Comparison of ENCODE assay signal across 12 cellular contexts in genomic region chr22:39662677-39663034, GRCh38.
DNase-seq lines count a peak whose midpoint lies in the region; FAIRE-seq and TF ChIP-seq lines count a peak whose summit lies in the region.
"Had no signal": no experiment of that assay in that cellular context is flagged by ENCODE, and none has a peak within 500 bp of the region (broad histone marks: within the 10 kb centered on the region; RNA-seq: fewer than 3 reads in every experiment).

No MANE protein-coding gene starts in this region.

- H3K27me3 Mint-ChIP-seq in activated CD4-positive, alpha-beta T cell treated with anti-CD3 and anti-CD28 coated beads, Interleukin-2, amount 10 ng/mL, durations not matched to agents 24 days and 14 days = peaks cover 15% of the 10 kb centered on the region

- peak overlapping the region; percentile 24; the same call in 1 of the 2 replicates for H3K18ac ChIP-seq in H1 (ENCODE audit: extremely low read depth, low read length)
- peak overlapping the region; percentile 58 for H3K18ac ChIP-seq in neuronal stem cell (ENCODE audit: low read length)

- H2AK5ac ChIP-seq in H1 (ENCODE audit: low read depth, low read length) = no peak overlapping the region
- H2AK5ac ChIP-seq in neuronal stem cell (ENCODE audit: low read depth, low read length) = peak overlapping the region; percentile 77

- H4K20me1 ChIP-seq in PC-9 (ENCODE audit: insufficient read depth) (no peaks in the 10 kb centered on the region), H1 (replicated peaks in 1 of 2; ENCODE audit: control insufficient read depth in 1 of 2, insufficient read depth in 2 of 2, low read length in 2 of 2) (peaks cover 0 to 4% of the 10 kb centered on the region in 2 experiments)

- H3K4me3 Mint-ChIP-seq in activated CD4-positive, alpha-beta T cell treated with anti-CD3 and anti-CD28 coated beads, Interleukin-2, amount 10 ng/mL, durations not matched to agents 24 days and 14 days = peak overlapping the region; percentile 59

- H3K4me3 ChIP-seq in PC-9 = no peak overlapping the region
- H3K4me3 ChIP-seq in H1 (ENCODE audit: extremely low read depth in 1 of 4, insufficient read depth in 2 of 4, low read depth in 3 of 4, low read length in 4 of 4) = peak overlapping the region; percentile 56 to 69 (median 59)
- H3K4me3 ChIP-seq in neuronal stem cell (ENCODE audit: low read length in 2 of 2) = peak overlapping the region in 1 of 2 donors; percentile 4
- H3K4me3 ChIP-seq: right lobe of liver had no signal

- H3K27me3 ChIP-seq in PC-9 (ENCODE audit: insufficient read depth, low read depth) (no peaks in the 10 kb centered on the region), H1 (replicated peaks in 1 of 4; ENCODE audit: control insufficient read depth in 3 of 4, extremely low read depth in 1 of 4, insufficient read depth in 3 of 4, low read length in 3 of 4) (peaks cover 8 to 29% (median 23%) of the 10 kb centered on the region in 4 experiments), neuronal stem cell (ENCODE audit: control insufficient read depth in 3 of 3, insufficient read depth in 3 of 3, low read depth in 1 of 3, low read length in 3 of 3) (peaks cover 19 to 70% (median 51%) of the 10 kb centered on the region in 3 experiments)

- CTCF ChIA-PET in PC-9 (lab: Charles Lee) (no interaction called here), H1 (lab: Charles Lee; ENCODE audit: partially characterized antibody) (interaction anchor here (1.6 to 3.0 kb wide), 2 partner anchors 11 to 129 kb away, joined by 8 to 9 read pairs; partner anchors contain the start of gene RPS19BP1)

- H3K9me2 ChIP-seq in PC-9 (ENCODE audit: insufficient read depth) = no peaks in the 10 kb centered on the region

- POLR2A ChIA-PET in PC-9 (lab: Charles Lee; ENCODE audit: unreplicated experiment) = no interaction called here
- POLR2A ChIA-PET in H1 (lab: Charles Lee; ENCODE audit: partially characterized antibody) = no interaction called here

- DNase-seq in activated CD4-positive, alpha-beta T cell treated with anti-CD3 and anti-CD28 coated beads, Interleukin-2, amount 10 ng/mL, durations not matched to agents 24 days and 14 days = no peak
- DNase-seq in activated CD4-positive, alpha-beta T cell treated with anti-CD3 and anti-CD28 coated beads, Interleukin-2, amount 50 U/mL, for 48 hours = no peak
- DNase-seq in PC-9 (no peak), H1 (ENCODE audit: low read depth in 1 of 2, low spot score in 2 of 2) (peak; percentile 21 to 84), neuronal stem cell (ENCODE audit: low spot score) (no peak), head of caudate nucleus (no peak), HPDE6-E6E7 (ENCODE audit: extremely low spot score) (no peak), SHP77 treated with DMSO at 0.1 percent for 48 hours (lab: John Stamatoyannopoulos, UW) (no peak)
- DNase-seq: ACHN, heart left ventricle, right lobe of liver had no signal

- H3K36me3 ChIP-seq in PC-9 (ENCODE audit: low read depth) (no peaks in the 10 kb centered on the region), H1 (ENCODE audit: control insufficient read depth in 2 of 4, insufficient read depth in 4 of 4, low read length in 3 of 4) (no peaks in the 10 kb centered on the region), neuronal stem cell (replicated peaks in 1 of 2; ENCODE audit: control insufficient read depth in 2 of 2, insufficient read depth in 2 of 2, low read length in 2 of 2) (no peaks in the 10 kb centered on the region)
- H3K36me3 ChIP-seq: heart left ventricle, right lobe of liver, transverse colon had no signal

- no peak overlapping the region for H3K27ac Mint-ChIP-seq in activated CD4-positive, alpha-beta T cell treated with anti-CD3 and anti-CD28 coated beads, Interleukin-2, amount 10 ng/mL, durations not matched to agents 24 days and 14 days

- 6% methylated on average over 21 of the region's 26 CpGs; no CpG with 5 or more reads in 1 of the 2 experiments for WGBS in H1 (ENCODE audit: extremely low coverage in 1 of 2, insufficient coverage in 1 of 2, insufficient read length in 1 of 2, insufficient replicate concordance in 2 of 2, low coverage in 1 of 2, low lambda C conversion rate in 2 of 2, missing lambda C conversion rate in 1 of 2), 2 experiments
- WGBS in neuronal stem cell (ENCODE audit: extremely low coverage in 2 of 2, insufficient read length in 2 of 2, insufficient replicate concordance in 1 of 2), 2 donors = no CpG with 5 or more reads among the region's 26 CpGs

- H3F3A ChIP-seq in PC-9 (ENCODE audit: insufficient read depth, low read depth) = peaks cover 23% of the 10 kb centered on the region; the same call in 1 of the 2 replicates

- no peaks in the 10 kb centered on the region for H3K9me3 Mint-ChIP-seq in activated CD4-positive, alpha-beta T cell treated with anti-CD3 and anti-CD28 coated beads, Interleukin-2, amount 10 ng/mL, durations not matched to agents 24 days and 14 days

- peak overlapping the region; percentile 18 for H3K56ac ChIP-seq in H1 (replicated peaks; ENCODE audit: insufficient read length, low read depth, low read length)

- TF ChIP-seq CTCF in PC-9 (conservative IDR thresholded peaks at IDR 0.05) (no peak), H1 (IDR thresholded peaks at IDR 0.05; ENCODE audit: control extremely low read depth in 1 of 3, insufficient read depth in 1 of 3, low read depth in 1 of 3, low read length in 3 of 3) (peak in 2 of 3 experiments; percentile 20 to 43; a peak in 2 of 4 replicates)

- peaks cover 33% of the 10 kb centered on the region for H3K4me1 Mint-ChIP-seq in activated CD4-positive, alpha-beta T cell treated with anti-CD3 and anti-CD28 coated beads, Interleukin-2, amount 10 ng/mL, durations not matched to agents 24 days and 14 days

- peak overlapping the region; percentile 44 for H4K5ac ChIP-seq in H1 (ENCODE audit: insufficient read length, low read depth, low read length)

- TF ChIP-seq POLR2A in H1 (IDR thresholded peaks at IDR 0.05; ENCODE audit: control extremely low read depth in 1 of 2, low read depth in 2 of 2, low read length in 2 of 2) = no peak; a peak in 1 of 3 replicates

- no peaks in the 10 kb centered on the region for H3K79me2 ChIP-seq in PC-9 (ENCODE audit: low read depth)
- no peaks in the 10 kb centered on the region for H3K79me2 ChIP-seq in H1 (ENCODE audit: control insufficient read depth in 1 of 2, insufficient read depth in 2 of 2, low read length in 2 of 2)

- H2AFZ ChIP-seq in PC-9 = no peak overlapping the region
- H2AFZ ChIP-seq in H1 (ENCODE audit: low read length) = peak overlapping the region; percentile 25; the same call in 1 of the 2 replicates
- H2AFZ ChIP-seq in neuronal stem cell (ENCODE audit: low read length) = no peak overlapping the region

- H3K4me1 ChIP-seq in PC-9 (replicated peaks; ENCODE audit: insufficient read depth) (peaks cover 35% of the 10 kb centered on the region), H1 (replicated peaks in 1 of 4; ENCODE audit: control insufficient read depth in 3 of 4, insufficient read depth in 4 of 4, low read length in 3 of 4) (peaks cover 0 to 34% (median 25%) of the 10 kb centered on the region in 4 experiments; a peak in 6 of 7 replicates), neuronal stem cell (ENCODE audit: control insufficient read depth in 2 of 2, insufficient read depth in 1 of 2, low read depth in 1 of 2, low read length in 2 of 2) (peaks cover 0 to 21% of the 10 kb centered on the region in 2 donors)
- H3K4me1 ChIP-seq: right lobe of liver had no signal

- peak in 1 of 2 experiments; percentile 13; a peak in 1 of 4 replicates for TF ChIP-seq RAD21 in H1 (IDR thresholded peaks at IDR 0.05 in 1 of 2, conservative IDR thresholded peaks at IDR 0.05 in 1 of 2; ENCODE audit: low read depth in 2 of 2, low read length in 2 of 2)

- H3K9ac ChIP-seq in H1 (replicated peaks in 1 of 4; ENCODE audit: extremely low read depth in 1 of 4, low read depth in 3 of 4, low read length in 3 of 4) (no peak overlapping the region), neuronal stem cell (ENCODE audit: low read depth, low read length, poor library complexity) (no peak overlapping the region)

- no peak for TF ChIP-seq EP300 in H1 (IDR thresholded peaks at IDR 0.05; ENCODE audit: borderline replicate concordance in 1 of 2, low read depth in 2 of 2, low read length in 2 of 2)

- no peaks in the 10 kb centered on the region for H3K79me1 ChIP-seq in H1 (ENCODE audit: low read depth, low read length)
- H3K79me1 ChIP-seq in neuronal stem cell (ENCODE audit: low read depth, low read length) = no peaks in the 10 kb centered on the region

- H3K4me2 ChIP-seq in PC-9 = peak overlapping the region; percentile 92; the same call in 1 of the 2 replicates
- peak overlapping the region; percentile 70 to 87 for H3K4me2 ChIP-seq in H1 (ENCODE audit: insufficient read depth in 1 of 2, low read depth in 2 of 2, low read length in 2 of 2)
- peak overlapping the region; percentile 71 for H3K4me2 ChIP-seq in neuronal stem cell (ENCODE audit: insufficient read depth, low read length, poor library complexity, severe bottlenecking)

- H3K14ac ChIP-seq in H1 (ENCODE audit: insufficient read length) (no peak overlapping the region), neuronal stem cell (ENCODE audit: low read length) (no peak overlapping the region)

- H2BK120ac ChIP-seq in H1 (replicated peaks; ENCODE audit: low read depth, low read length) (no peak overlapping the region), neuronal stem cell (ENCODE audit: low read depth, low read length) (no peak overlapping the region)

- no TSS peak for BruUV-seq in PC-9 (replicated peaks; lab: Mats Ljungman, UMichigan)

- no peak for FAIRE-seq in H1 (lab: Jason Lieb, UNC)

- intact Hi-C loops in activated CD4-positive, alpha-beta T cell treated with anti-CD3 and anti-CD28 coated beads, Interleukin-2, amount 10 ng/mL, durations not matched to agents 24 days and 14 days (cut with micrococcal nuclease) = no loop called here
- intact Hi-C loops in PC-9 (cut with micrococcal nuclease; ENCODE audit: unreplicated experiment) = loop anchor here (5.0 kb wide), 1 partner anchor 70 kb away; no protein-coding TSS in a partner anchor
- intact Hi-C loops in head of caudate nucleus (cut with DNase I) = no loop called here

- peak overlapping the region; percentile 71; the same call in 1 of the 2 replicates for H4K8ac ChIP-seq in H1 (ENCODE audit: extremely low read depth, insufficient read depth, low read length)
- no peak overlapping the region for H4K8ac ChIP-seq in neuronal stem cell (ENCODE audit: low read depth, low read length)

- H3K23ac ChIP-seq in H1 (ENCODE audit: insufficient read length) (no peak overlapping the region), neuronal stem cell (ENCODE audit: low read depth, low read length, poor library complexity) (peak overlapping the region; percentile 80)

- H2BK5ac ChIP-seq in H1 (ENCODE audit: low read depth, low read length) = peak overlapping the region; percentile 75; the same call in 1 of the 2 replicates
- no peak overlapping the region for H2BK5ac ChIP-seq in neuronal stem cell (ENCODE audit: low read length)

- H2BK15ac ChIP-seq in H1 (ENCODE audit: low read length) (peak overlapping the region; percentile 25; the same call in 1 of the 2 replicates), neuronal stem cell (ENCODE audit: low read length) (no peak overlapping the region)

- H3K4ac ChIP-seq in H1 (replicated peaks; ENCODE audit: insufficient read length, low read depth, low read length) (no peak overlapping the region), neuronal stem cell (ENCODE audit: low read length) (no peak overlapping the region)

- H3K9me3 ChIP-seq in PC-9 (ENCODE audit: insufficient read depth, low read depth) (no peaks in the 10 kb centered on the region), H1 (ENCODE audit: insufficient read depth in 2 of 2, low read depth in 1 of 2, low read length in 1 of 2) (no peaks in the 10 kb centered on the region), neuronal stem cell (replicated peaks in 1 of 2; ENCODE audit: control insufficient read depth in 2 of 2, insufficient read depth in 1 of 2, low read depth in 1 of 2, low read length in 2 of 2) (peaks cover 0 to 1% of the 10 kb centered on the region in 2 donors)
- H3K9me3 ChIP-seq: right lobe of liver, transverse colon had no signal

- H3K36me3 Mint-ChIP-seq in activated CD4-positive, alpha-beta T cell treated with anti-CD3 and anti-CD28 coated beads, Interleukin-2, amount 10 ng/mL, durations not matched to agents 24 days and 14 days (ENCODE audit: low read depth) = no peaks in the 10 kb centered on the region

- no peak overlapping the region for H3K27ac ChIP-seq in PC-9
- H3K27ac ChIP-seq in H1 (ENCODE audit: low read depth, low read length) = no peak overlapping the region
- H3K27ac ChIP-seq in neuronal stem cell (replicated peaks; ENCODE audit: low read length) = no peak overlapping the region
- H3K27ac ChIP-seq: heart left ventricle, right lobe of liver, transverse colon had no signal

- H2BK20ac ChIP-seq in H1 (ENCODE audit: low read length) = no peak overlapping the region

- H4K91ac ChIP-seq in H1 (replicated peaks; ENCODE audit: insufficient read length, low read length) = no peak overlapping the region
- H4K91ac ChIP-seq in neuronal stem cell (ENCODE audit: low read depth, low read length, poor library complexity) = no peak overlapping the region

- H2BK12ac ChIP-seq in H1 (ENCODE audit: low read depth, low read length) (no peak overlapping the region), neuronal stem cell (ENCODE audit: low read length) (no peak overlapping the region)

- H3K23me2 ChIP-seq in H1 (ENCODE audit: low read depth, low read length) = peaks cover 11% of the 10 kb centered on the region; the same call in 1 of the 2 replicates

Comparison
In these comparisons a context has a peak if more than half of its experiments do, and no peak if none do; other contexts are left out.
1. DNase-seq: peak in H1 (2 of 2); none in activated CD4-positive, alpha-beta T cell treated with anti-CD3 and anti-CD28 coated beads, Interleukin-2, amount 10 ng/mL, durations not matched to agents 24 days and 14 days (single experiment), activated CD4-positive, alpha-beta T cell treated with anti-CD3 and anti-CD28 coated beads, Interleukin-2, amount 50 U/mL, for 48 hours (0 of 2), PC-9 (0 of 2), neuronal stem cell (single experiment), head of caudate nucleus (0 of 42), HPDE6-E6E7 (single experiment) and SHP77 treated with DMSO at 0.1 percent for 48 hours (single experiment).
2. Peak in every context shown above with its lines, with median percentiles within 50 percentile points of each other: H3K4me2 ChIP-seq.